17 cellular contexts compared by ENCODE assay signal in the genomic region with DNA sequence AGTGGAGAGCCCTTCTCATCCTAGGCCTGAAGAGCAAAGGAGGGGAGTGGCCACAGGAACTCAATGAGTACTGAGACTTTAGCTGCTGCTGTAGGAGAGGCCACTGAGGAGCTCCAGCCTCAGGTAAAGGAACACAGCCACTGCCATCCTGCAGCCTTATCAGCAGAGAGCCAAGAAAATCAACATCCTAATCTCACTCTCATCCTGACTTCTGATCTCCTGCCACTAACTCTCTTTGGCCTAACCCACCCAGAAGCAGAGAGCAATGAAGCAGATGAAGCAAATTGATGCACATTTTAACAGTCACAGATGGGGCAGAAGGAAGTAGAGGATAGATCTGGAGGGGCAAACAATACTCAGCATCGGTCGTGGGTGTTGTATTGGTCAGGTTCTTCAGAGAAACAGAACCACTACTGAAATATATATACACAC.
"Had no signal": no experiment of that assay in that cellular context is flagged by ENCODE, and none has a peak within 500 bp of the region (broad histone marks: within the 10 kb centered on the region; RNA-seq: fewer than 3 reads in every experiment).

No MANE protein-coding gene starts in this region.

- H3K4me1 Mint-ChIP-seq: activated naive CD8-positive, alpha-beta T cell treated with anti-CD3 and anti-CD28 coated beads, Interleukin-2, amount 50 U/mL, for 24 hours; naive B cell had no signal

- DNase-seq: activated CD4-positive, CD25-positive, alpha-beta regulatory T cell treated with anti-CD3 and anti-CD28 coated beads, Interleukin-2, amount 50 U/mL, for 72 hours; activated naive CD4-positive, alpha-beta T cell; activated naive CD8-positive, alpha-beta T cell treated with anti-CD3 and anti-CD28 coated beads, Interleukin-2, amount 50 U/mL, for 24 hours; aorta; effector memory CD4-positive, alpha-beta T cell; foreskin melanocyte; islet precursor cell; mammary epithelial cell; naive B cell; sigmoid colon; spleen; stimulated activated CD4-positive, alpha-beta T cell treated with anti-CD3 and anti-CD28 coated beads, Interleukin-2, amount 100 ng/mL, for 24 hours had no signal

- ATAC-seq: activated naive CD8-positive, alpha-beta T cell treated with anti-CD3 and anti-CD28 coated beads, Interleukin-2, amount 50 U/mL, for 24 hours had no signal

- H3K36me3 ChIP-seq: sigmoid colon, spleen, thoracic aorta had no signal

- H3K9ac ChIP-seq: parathyroid adenoma had no signal

- H3K27ac Mint-ChIP-seq: activated naive CD8-positive, alpha-beta T cell treated with anti-CD3 and anti-CD28 coated beads, Interleukin-2, amount 50 U/mL, for 24 hours; activated T-helper 1 cell treated with anti-CD3 and anti-CD28 coated beads, Interleukin-12 subunit alpha, Interleukin-12 subunit beta, Interleukin-2, Interleukin-4 antibody, amounts not matched to agents 30 ng/mL and 10 ng/mL and 1 ng/mL, durations not matched to agents 14 hours and 24 hours and 36 hours; dendritic cell treated with granulocyte-macrophage colony-stimulating factor and Interleukin-4, amounts not matched to agents 40 ng/mL and 50 ng/mL, for 4 days; naive B cell; T-helper 2 cell treated with Interferon-gamma antibody and Interleukin-4, amounts not matched to agents 5 μg/mL and 100 μg/mL, for 36 hours had no signal

- H3K27me3 Mint-ChIP-seq: activated naive CD8-positive, alpha-beta T cell treated with anti-CD3 and anti-CD28 coated beads, Interleukin-2, amount 50 U/mL, for 24 hours; dendritic cell treated with granulocyte-macrophage colony-stimulating factor and Interleukin-4, amounts not matched to agents 40 ng/mL and 50 ng/mL, for 4 days; naive B cell had no signal

- H3K4me3 ChIP-seq: sigmoid colon, spleen, thoracic aorta had no signal

- H3K9me3 Mint-ChIP-seq: T-helper 2 cell treated with Interferon-gamma antibody and Interleukin-4, amounts not matched to agents 5 μg/mL and 100 μg/mL, for 36 hours had no signal

- H2AFZ ChIP-seq: parathyroid adenoma had no signal

- H3K4me3 Mint-ChIP-seq: activated naive CD8-positive, alpha-beta T cell treated with anti-CD3 and anti-CD28 coated beads, Interleukin-2, amount 50 U/mL, for 24 hours; activated T-helper 1 cell treated with anti-CD3 and anti-CD28 coated beads, Interleukin-12 subunit alpha, Interleukin-12 subunit beta, Interleukin-2, Interleukin-4 antibody, amounts not matched to agents 30 ng/mL and 10 ng/mL and 1 ng/mL, durations not matched to agents 14 hours and 24 hours and 36 hours; dendritic cell treated with granulocyte-macrophage colony-stimulating factor and Interleukin-4, amounts not matched to agents 40 ng/mL and 50 ng/mL, for 4 days; naive B cell; T-helper 2 cell treated with Interferon-gamma antibody and Interleukin-4, amounts not matched to agents 5 μg/mL and 100 μg/mL, for 36 hours had no signal

- H3K27me3 ChIP-seq: sigmoid colon, spleen had no signal

- H3K79me2 ChIP-seq: parathyroid adenoma had no signal

- H3K9me3 ChIP-seq: sigmoid colon, spleen, thoracic aorta had no signal

- H3K4me1 ChIP-seq: parathyroid adenoma, sigmoid colon, spleen had no signal

- H3K27ac ChIP-seq: parathyroid adenoma, sigmoid colon, spleen, thoracic aorta had no signal
